Comparison of ENCODE assay signal across 29 cellular contexts in the genomic region with DNA sequence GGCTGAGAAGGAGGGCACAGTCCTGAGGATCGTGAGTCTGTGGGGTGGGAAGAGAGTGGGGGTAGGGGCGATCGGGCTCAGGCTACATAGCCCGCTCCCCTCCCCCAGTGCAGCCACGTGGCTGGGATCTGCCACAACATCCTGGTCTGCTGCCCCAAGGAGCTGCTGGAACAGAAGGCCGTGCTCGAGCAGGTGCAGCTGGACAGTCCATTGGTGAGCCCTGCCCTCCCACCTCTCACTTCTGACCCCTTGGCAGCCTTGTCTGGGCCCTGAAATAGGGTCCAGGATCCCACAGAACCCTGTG. TPM values are rescaled to one million over a fixed set of nuclear protein-coding genes. Genes with fewer than 3 reads are reported as not detected.
"Had no signal": no experiment of that assay in that cellular context is flagged by ENCODE, and none has a peak within 500 bp of the region (broad histone marks: within the 10 kb centered on the region; RNA-seq: fewer than 3 reads in every experiment).

No MANE protein-coding gene starts in this region.

- H3K4me3 Mint-ChIP-seq: activated CD8-positive, alpha-beta T cell treated with anti-CD3 and anti-CD28 coated beads, Interleukin-2, amount 10 ng/mL, durations not matched to agents 7 days and 5 days; activated naive CD8-positive, alpha-beta T cell treated with anti-CD3 and anti-CD28 coated beads, Interleukin-2, amount 50 U/mL, for 24 hours; activated T-cell treated with anti-CD3 and anti-CD28 coated beads, Interleukin-2, amount 50 U/mL, for 24 hours; activated T-helper 1 cell treated with anti-CD3 and anti-CD28 coated beads, Interleukin-12 subunit alpha, Interleukin-12 subunit beta, Interleukin-2, Interleukin-4 antibody, amounts not matched to agents 30 ng/mL and 10 ng/mL and 1 ng/mL, durations not matched to agents 14 hours and 24 hours and 36 hours; T-helper 1 cell treated with Interleukin-12 subunit alpha and Interleukin-12 subunit beta and Interleukin-4 antibody, amounts not matched to agents 30 μg/mL and 1 μg/mL, for 36 hours; WTC11 had no signal

- H3K27ac Mint-ChIP-seq: activated CD8-positive, alpha-beta T cell treated with anti-CD3 and anti-CD28 coated beads, Interleukin-2, amount 10 ng/mL, durations not matched to agents 7 days and 5 days; activated naive CD8-positive, alpha-beta T cell treated with anti-CD3 and anti-CD28 coated beads, Interleukin-2, amount 50 U/mL, for 24 hours; activated T-cell treated with anti-CD3 and anti-CD28 coated beads, Interleukin-2, amount 50 U/mL, for 24 hours; activated T-helper 1 cell treated with anti-CD3 and anti-CD28 coated beads, Interleukin-12 subunit alpha, Interleukin-12 subunit beta, Interleukin-2, Interleukin-4 antibody, amounts not matched to agents 30 ng/mL and 10 ng/mL and 1 ng/mL, durations not matched to agents 14 hours and 24 hours and 36 hours; T-helper 1 cell treated with Interleukin-12 subunit alpha and Interleukin-12 subunit beta and Interleukin-4 antibody, amounts not matched to agents 30 μg/mL and 1 μg/mL, for 36 hours; WTC11 had no signal

- ATAC-seq: activated CD8-positive, alpha-beta T cell treated with anti-CD3 and anti-CD28 coated beads, Interleukin-2, amount 10 ng/mL, durations not matched to agents 7 days and 5 days; body of pancreas; K562; Panc1; SK-N-SH treated with all-trans-retinoic acid at 6 μM for 48 hours; WTC11 had no signal

- H3K27me3 Mint-ChIP-seq: activated naive CD8-positive, alpha-beta T cell treated with anti-CD3 and anti-CD28 coated beads, Interleukin-2, amount 50 U/mL, for 24 hours; activated T-cell treated with anti-CD3 and anti-CD28 coated beads, Interleukin-2, amount 50 U/mL, for 24 hours had no signal

- H3K4me3 ChIP-seq: ascending aorta, body of pancreas, K562, SJSA1 had no signal

- H3K27ac ChIP-seq: ascending aorta, body of pancreas, SJSA1 had no signal

- H3K4me1 ChIP-seq: ascending aorta, SJSA1 had no signal

- H3K27me3 ChIP-seq: ascending aorta, body of pancreas, SJSA1 had no signal

- H3K9me3 Mint-ChIP-seq: activated naive CD4-positive, alpha-beta T cell treated with anti-CD3 and anti-CD28 coated beads, Interleukin-2, amount 50 U/mL, for 72 hours; activated naive CD8-positive, alpha-beta T cell treated with anti-CD3 and anti-CD28 coated beads, Interleukin-2, amount 50 U/mL, for 24 hours; activated T-cell treated with anti-CD3 and anti-CD28 coated beads, Interleukin-2, amount 50 U/mL, for 24 hours; activated T-helper 1 cell treated with anti-CD3 and anti-CD28 coated beads, Interleukin-12 subunit alpha, Interleukin-12 subunit beta, Interleukin-2, Interleukin-4 antibody, amounts not matched to agents 30 ng/mL and 10 ng/mL and 1 ng/mL, durations not matched to agents 14 hours and 24 hours and 36 hours; T-helper 1 cell treated with Interleukin-12 subunit alpha and Interleukin-12 subunit beta and Interleukin-4 antibody, amounts not matched to agents 30 μg/mL and 1 μg/mL, for 36 hours; WTC11 had no signal

- DNase-seq: activated CD4-positive, alpha-beta T cell treated with anti-CD3 and anti-CD28 coated beads for 48 hours; activated CD4-positive, alpha-beta T cell treated with anti-CD3 and anti-CD28 coated beads, Interleukin-2, amount 50 U/mL, for 4 hours; activated CD4-positive, CD25-positive, alpha-beta regulatory T cell treated with anti-CD3 and anti-CD28 coated beads, Interleukin-2, amount 50 U/mL, for 72 hours; activated CD8-positive, alpha-beta memory T cell treated with anti-CD3 and anti-CD28 coated beads, Interleukin-2, amount 50 U/mL, for 48 hours; activated CD8-positive, alpha-beta T cell treated with anti-CD3 and anti-CD28 coated beads, Interleukin-2, amount 10 ng/mL, durations not matched to agents 7 days and 5 days; activated effector memory CD4-positive, alpha-beta T cell treated with anti-CD3 and anti-CD28 coated beads, Interleukin-2, amount 50 U/mL, for 16 hours; activated naive CD4-positive, alpha-beta T cell treated with Interleukin-2 at 50 U/mL for 16 hours; activated naive CD8-positive, alpha-beta T cell treated with anti-CD3 and anti-CD28 coated beads, Interleukin-2, amount 50 U/mL, for 24 hours; activated T-cell treated with anti-CD3 and anti-CD28 coated beads, Interleukin-2, amount 50 U/mL, for 24 hours; amniotic stem cell; body of pancreas; Karpas-422; MM.1S; NCI-H1694; NCI-H2029 treated with DMSO at 0.1 percent for 48 hours; NCI-H446; NCI-H524; RPMI8226; SHP77; SW 1271 had no signal

- H3K9me3 ChIP-seq: ascending aorta, body of pancreas, SJSA1 had no signal

- H3K36me3 ChIP-seq: ascending aorta, SJSA1 had no signal

- H3K36me3 Mint-ChIP-seq: activated naive CD4-positive, alpha-beta T cell treated with anti-CD3 and anti-CD28 coated beads, Interleukin-2, amount 50 U/mL, for 72 hours had no signal

RNA-seq across cellular contexts. Expression of a gene that starts 5.0 kb away (rescaled TPM):
- total RNA-seq: ascending aorta had no signal

RNA-seq across cellular contexts. Expression of a gene that starts 8.1 kb away (rescaled TPM):
- total RNA-seq: activated CD8-positive, alpha-beta T cell treated with anti-CD3 and anti-CD28 coated beads, Interleukin-2, amount 10 ng/mL, durations not matched to agents 7 days and 5 days; activated naive CD4-positive, alpha-beta T cell treated with anti-CD3 and anti-CD28 coated beads, Interleukin-2, amount 50 U/mL, for 72 hours; activated T-helper 1 cell treated with anti-CD3 and anti-CD28 coated beads, Interleukin-12 subunit alpha, Interleukin-12 subunit beta, Interleukin-2, Interleukin-4 antibody, amounts not matched to agents 30 ng/mL and 10 ng/mL and 1 ng/mL, durations not matched to agents 14 hours and 24 hours and 36 hours; ascending aorta; body of pancreas; SJSA1 had no signal

RNA-seq across cellular contexts. Expression of a gene that starts 10.7 kb away (rescaled TPM):
- total RNA-seq: activated CD8-positive, alpha-beta T cell treated with anti-CD3 and anti-CD28 coated beads, Interleukin-2, amount 10 ng/mL, durations not matched to agents 7 days and 5 days; activated naive CD4-positive, alpha-beta T cell treated with anti-CD3 and anti-CD28 coated beads, Interleukin-2, amount 50 U/mL, for 72 hours; activated T-helper 1 cell treated with anti-CD3 and anti-CD28 coated beads, Interleukin-12 subunit alpha, Interleukin-12 subunit beta, Interleukin-2, Interleukin-4 antibody, amounts not matched to agents 30 ng/mL and 10 ng/mL and 1 ng/mL, durations not matched to agents 14 hours and 24 hours and 36 hours; ascending aorta; body of pancreas; K562; WTC11 had no signal

RNA-seq across cellular contexts. Expression of a gene that starts 13.6 kb away (rescaled TPM):
- total RNA-seq: activated CD8-positive, alpha-beta T cell treated with anti-CD3 and anti-CD28 coated beads, Interleukin-2, amount 10 ng/mL, durations not matched to agents 7 days and 5 days; activated naive CD4-positive, alpha-beta T cell treated with anti-CD3 and anti-CD28 coated beads, Interleukin-2, amount 50 U/mL, for 72 hours; activated T-helper 1 cell treated with anti-CD3 and anti-CD28 coated beads, Interleukin-12 subunit alpha, Interleukin-12 subunit beta, Interleukin-2, Interleukin-4 antibody, amounts not matched to agents 30 ng/mL and 10 ng/mL and 1 ng/mL, durations not matched to agents 14 hours and 24 hours and 36 hours; ascending aorta; body of pancreas; K562; SJSA1; WTC11 had no signal
- polyA plus RNA-seq: K562 had no signal
